3 cellular contexts compared by ENCODE assay signal in the genomic region with DNA sequence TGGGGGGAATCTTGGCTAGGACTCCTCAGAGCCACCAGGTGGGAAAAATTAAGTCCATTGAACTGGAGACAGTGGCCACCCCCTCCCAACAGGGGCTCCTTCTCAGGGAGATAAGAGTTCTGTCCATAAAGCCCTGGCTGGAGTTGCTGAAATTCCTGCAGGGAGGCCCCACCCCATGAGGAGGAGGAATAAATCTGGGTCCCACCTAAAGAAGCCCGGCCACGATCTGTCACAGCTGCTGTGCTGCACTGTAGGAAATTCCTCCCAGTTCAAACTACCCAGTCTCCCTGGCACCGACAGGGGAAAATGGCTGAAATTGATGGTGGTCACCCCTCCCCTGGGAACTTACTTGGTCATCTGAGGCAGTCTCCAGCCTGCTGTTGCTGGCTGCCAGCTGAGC.
"Had no signal": no experiment of that assay in that cellular context is flagged by ENCODE, and none has a peak within 500 bp of the region (broad histone marks: within the 10 kb centered on the region; RNA-seq: fewer than 3 reads in every experiment).

No MANE protein-coding gene starts in this region.

- H3K4me3 ChIP-seq: GM12878 had no signal

- ATAC-seq: GM12878 had no signal

- DNase-seq: GDM1, GF-D8 had no signal
